ENCODE assay signal across 8 cellular contexts in genomic region chr1:153922838-153923652, GRCh38. TPM values are rescaled to one million over a fixed set of nuclear protein-coding genes. Genes with fewer than 3 reads are reported as not detected.
DNase-seq lines count a peak whose midpoint lies in the region; ATAC-seq, FAIRE-seq and TF ChIP-seq lines count a peak whose summit lies in the region.

Gene GATAD2B, minus strand, starts transcription at chr1:153922972. Its CDS starts 94,625 bp downstream, at chr1:153828347.

- H3K9me1 ChIP-seq in endothelial cell of umbilical vein (replicated peaks; ENCODE audit: control insufficient read depth, extremely low read depth, insufficient read depth, low read length), result no peaks in the 10 kb centered on the region

- peak; percentile 80 for TF ChIP-seq POLR2A in endothelial cell of umbilical vein (IDR thresholded peaks at IDR 0.05; ENCODE audit: low read depth, low read length)

- H3K9me3 ChIP-seq in HUES64 (ENCODE audit: insufficient read depth, low read depth, low read length) (no peaks in the 10 kb centered on the region), OCI-LY1 (ENCODE audit: low read length) (no peaks in the 10 kb centered on the region), endothelial cell of umbilical vein (replicated peaks; ENCODE audit: control insufficient read depth, insufficient read depth, low read length) (no peaks in the 10 kb centered on the region)

- peak within 1 kb of the TSS; percentile 74 for H3K4me3 Mint-ChIP-seq in Calu3 (ENCODE audit: low read depth, unreplicated experiment)

- H3K27ac ChIP-seq in HUES64 (ENCODE audit: low read depth, low read length) (peak within 1 kb of the TSS; percentile 99), OCI-LY1 (ENCODE audit: low read depth, low read length, poor library complexity, severe bottlenecking) (peak within 1 kb of the TSS; percentile 70), endothelial cell of umbilical vein (ENCODE audit: insufficient read depth, low read depth, low read length) (peak within 1 kb of the TSS; percentile 60)

- DNase-seq in Calu3, result peak; percentile 100
- DNase-seq in activated CD8-positive, alpha-beta memory T cell treated with anti-CD3 and anti-CD28 coated beads, Interleukin-2, amount 50 U/mL, for 4 hours, result peak; percentile 96
- peak; percentile 100 for DNase-seq in endothelial cell of umbilical vein (ENCODE audit: low read depth, low spot score)
- DNase-seq in midbrain (lab: John Stamatoyannopoulos, UW), result peak; percentile 100
- DNase-seq in stimulated activated CD8-positive, alpha-beta memory T cell treated with anti-CD3 and anti-CD28 coated beads, Interleukin-2, amount 100 ng/mL, for 1 hour (ENCODE audit: low read depth in 2 of 2), result peak; percentile 94 to 97

- no peak within 1 kb of the TSS for H2AFZ ChIP-seq in OCI-LY1 (ENCODE audit: low read length)
- H2AFZ ChIP-seq in endothelial cell of umbilical vein (ENCODE audit: low read depth, low read length), result peak within 1 kb of the TSS; percentile 51

- H4K20me1 ChIP-seq in OCI-LY1 (ENCODE audit: insufficient read depth, low read length), result peaks cover 2% of the 10 kb centered on the region; the same call in 1 of the 2 replicates
- peaks cover 16% of the 10 kb centered on the region for H4K20me1 ChIP-seq in endothelial cell of umbilical vein (replicated peaks; ENCODE audit: control insufficient read depth, extremely low read depth, insufficient read depth, low read length)

- no peaks in the 10 kb centered on the region for H3K27me3 Mint-ChIP-seq in Calu3 (ENCODE audit: unreplicated experiment)

- H3K27me3 ChIP-seq in HUES64 (ENCODE audit: insufficient read depth, low read length) (no peaks in the 10 kb centered on the region), OCI-LY1 (ENCODE audit: insufficient read depth, low read length) (no peaks in the 10 kb centered on the region), endothelial cell of umbilical vein (ENCODE audit: control insufficient read depth in 2 of 2, insufficient read depth in 2 of 2, low read length in 2 of 2) (no peaks in the 10 kb centered on the region)

- H3K4me3 ChIP-seq in HUES64 (ENCODE audit: low read length) (peak within 1 kb of the TSS; percentile 86), OCI-LY1 (ENCODE audit: low read depth, low read length, poor library complexity, severe bottlenecking) (peak within 1 kb of the TSS; percentile 83), endothelial cell of umbilical vein (replicated peaks in 1 of 3; ENCODE audit: insufficient read depth in 1 of 3, low read depth in 1 of 3, low read length in 3 of 3) (peak within 1 kb of the TSS; percentile 68 to 91 (median 85))

- H3K36me3 ChIP-seq in HUES64 (ENCODE audit: insufficient read depth, low read length), result peaks cover 7% of the 10 kb centered on the region; the same call in 1 of the 2 replicates
- H3K36me3 ChIP-seq in OCI-LY1 (ENCODE audit: insufficient read depth, low read length), result peaks cover 21% of the 10 kb centered on the region; the same call in 1 of the 2 replicates
- H3K36me3 ChIP-seq in endothelial cell of umbilical vein (ENCODE audit: control insufficient read depth in 2 of 2, extremely low read depth in 1 of 2, insufficient read depth in 2 of 2, low read length in 2 of 2), result peaks cover 0 to 3% of the 10 kb centered on the region in 2 experiments

- no peaks in the 10 kb centered on the region for H3F3A ChIP-seq in OCI-LY1 (ENCODE audit: insufficient read depth, low read length)

- under 1% methylated on average over 61 of the region's 61 CpGs for WGBS in HUES64

- no peak for TF ChIP-seq CTCF in Calu3 (IDR thresholded peaks at IDR 0.05; ENCODE audit: unreplicated experiment)
- TF ChIP-seq CTCF in OCI-LY1 (IDR thresholded peaks at IDR 0.05; ENCODE audit: low read length), result no peak
- no peak for TF ChIP-seq CTCF in endothelial cell of umbilical vein (IDR thresholded peaks at IDR 0.05; ENCODE audit: extremely low read depth in 1 of 2, insufficient read depth in 1 of 2, low read depth in 1 of 2, low read length in 2 of 2)

- POLR2A ChIA-PET in endothelial cell of umbilical vein (lab: Charles Lee), result interaction anchor here (0.6 to 1.0 kb wide), 2 partner anchors 15 to 24 kb away, joined by 4 read pairs; partner anchors contain the start of gene DENND4B

- no peaks in the 10 kb centered on the region for H3K9me3 Mint-ChIP-seq in Calu3 (ENCODE audit: low read depth, unreplicated experiment)

- CTCF ChIA-PET in Calu3 (lab: Charles Lee) (interaction anchor here (0.5 to 2.3 kb wide), 10 partner anchors 22 to 288 kb away, joined by 3 to 11 read pairs (median 4); partner anchors contain the start of genes DENND4B, RAB13, RPS27 and SLC39A1), endothelial cell of umbilical vein (lab: Charles Lee) (interaction anchor here (0.6 to 3.4 kb wide), 9 partner anchors 24 to 64 kb away, joined by 3 to 25 read pairs (median 4); partner anchors contain the start of genes DENND4B, RAB13 and SLC39A1)

- H3K4me1 ChIP-seq in HUES64 (ENCODE audit: insufficient read depth, low read length) (peaks cover 22% of the 10 kb centered on the region), OCI-LY1 (ENCODE audit: insufficient read depth, low read length, severe bottlenecking) (peaks cover 35% of the 10 kb centered on the region), endothelial cell of umbilical vein (ENCODE audit: control insufficient read depth, extremely low read depth, insufficient read depth, low read length) (peaks cover 22% of the 10 kb centered on the region)

- H3K36me3 Mint-ChIP-seq in Calu3 (ENCODE audit: insufficient read depth, unreplicated experiment), result peaks cover 37% of the 10 kb centered on the region

- H3K4me1 Mint-ChIP-seq in Calu3 (ENCODE audit: low read depth, unreplicated experiment), result peaks cover 27% of the 10 kb centered on the region

- FAIRE-seq in endothelial cell of umbilical vein (lab: Jason Lieb, UNC), result peak; percentile 97

- dilution Hi-C loops in endothelial cell of umbilical vein (cut with MboI; ENCODE audit: extremely low pct_ligation_motif_present, low sequenced_read_pairs), result no loop called here

- intact Hi-C loops in Calu3 (cut with micrococcal nuclease; ENCODE audit: unreplicated experiment) (loop anchor here (5.0 kb wide), 1 partner anchor 101 kb away; no protein-coding TSS in a partner anchor), endothelial cell of umbilical vein (cut with micrococcal nuclease) (loop anchor here (1.0 kb wide), 6 partner anchors 23 to 297 kb away; partner anchors contain the start of genes CRTC2, DENND4B, RAB13 and UBAP2L)

- H3K9ac ChIP-seq in HUES64 (ENCODE audit: low read depth, low read length), result peak within 1 kb of the TSS; percentile 84
- H3K9ac ChIP-seq in OCI-LY1 (ENCODE audit: low read length), result peak within 1 kb of the TSS; percentile 89
- H3K9ac ChIP-seq in endothelial cell of umbilical vein (replicated peaks; ENCODE audit: extremely low read depth, insufficient read depth, low read length), result peak within 1 kb of the TSS; percentile 79

- H3K79me2 ChIP-seq in OCI-LY1 (ENCODE audit: insufficient read depth, low read length) (peaks cover 42% of the 10 kb centered on the region), endothelial cell of umbilical vein (ENCODE audit: control insufficient read depth, insufficient read depth, low read length) (peaks cover 43% of the 10 kb centered on the region)

- BruUV-seq in Calu3 (replicated peaks; lab: Mats Ljungman, UMichigan) (no TSS peak), endothelial cell of umbilical vein (replicated peaks; lab: Mats Ljungman, UMichigan) (no TSS peak)

- peak; percentile 92 for ATAC-seq in GM21447 (IDR thresholded peaks at IDR 0.05; ENCODE audit: unreplicated experiment)

- no peaks in the 10 kb centered on the region for H3K9me2 ChIP-seq in OCI-LY1 (ENCODE audit: low read depth, low read length)

- H3K4me2 ChIP-seq in OCI-LY1 (ENCODE audit: low read length), result peak within 1 kb of the TSS; percentile 95
- peak within 1 kb of the TSS; percentile 71 for H3K4me2 ChIP-seq in endothelial cell of umbilical vein (ENCODE audit: insufficient read depth, low read length)

- peak within 1 kb of the TSS; percentile 91 for H3K27ac Mint-ChIP-seq in Calu3 (ENCODE audit: unreplicated experiment)

TF ChIP-seq in endothelial cell of umbilical vein, 7 proteins besides CTCF, POLR2A, EP300 and RAD21:
- TF ChIP-seq GATA2 (IDR thresholded peaks at IDR 0.05; ENCODE audit: insufficient read depth, insufficient read length, low read depth, low read length) (no peak), MYC (IDR thresholded peaks at IDR 0.05; ENCODE audit: low read depth, low read length) (no peak), FOS (IDR thresholded peaks at IDR 0.05; ENCODE audit: borderline replicate concordance, insufficient read depth, low read length) (no peak), EZH2 (IDR thresholded peaks at IDR 0.05; ENCODE audit: borderline replicate concordance, low read depth, low read length, severe bottlenecking) (no peak), JUN (IDR thresholded peaks at IDR 0.05; ENCODE audit: borderline replicate concordance, insufficient read depth, insufficient read length, low read depth) (no peak), POLR2AphosphoS5 (IDR thresholded peaks at IDR 0.05; ENCODE audit: insufficient read depth, low read depth, low read length) (peak; percentile 64)
TF ChIP-seq in endothelial cell of umbilical vein: peak in this region for 1.

RNA-seq across cellular contexts. Expression of gene GATAD2B, which starts in this region (rescaled TPM):
- total RNA-seq in Calu3 (2022) (58.3 and 62.5 TPM in 2 replicates), endothelial cell of umbilical vein (46.3 and 49.2 TPM in 2 replicates)
- polyA plus RNA-seq in HUES64 (2013, experiment 1 of 2), result 13.0 TPM
- 14.2 TPM for polyA plus RNA-seq in HUES64 (2013, experiment 2 of 2)
- 6.4 and 8.5 TPM in 2 replicates for polyA plus RNA-seq in endothelial cell of umbilical vein
- polyA plus RNA-seq in endothelial cell of umbilical vein (2011; cell fraction: cytosol; rRNA removed), result 7.6 and 11.8 TPM in 2 replicates
- 16.8 and 17.0 TPM in 2 replicates for polyA plus RNA-seq in endothelial cell of umbilical vein (2011; cell fraction: nucleus; rRNA removed)
- 8.0 and 8.6 TPM in 2 replicates for polyA plus RNA-seq in endothelial cell of umbilical vein (2012)
- polyA minus RNA-seq in endothelial cell of umbilical vein, result 19.6 and 26.9 TPM in 2 replicates
- 24.9 TPM for polyA minus RNA-seq in endothelial cell of umbilical vein (2011; cell fraction: cytosol; rRNA and poly(A)+ RNA removed)
- 15.0 and 22.4 TPM in 2 replicates for polyA minus RNA-seq in endothelial cell of umbilical vein (2011; cell fraction: nucleus; rRNA and poly(A)+ RNA removed)

Comparison
In these comparisons a context has a peak if more than half of its experiments do, and no peak if none do; other contexts are left out.
1. Peak in every context shown above with its lines: DNase-seq, ATAC-seq, H3K4me3 ChIP-seq and H3K27ac ChIP-seq.